28 cellular contexts compared by ENCODE assay signal in the genomic region with DNA sequence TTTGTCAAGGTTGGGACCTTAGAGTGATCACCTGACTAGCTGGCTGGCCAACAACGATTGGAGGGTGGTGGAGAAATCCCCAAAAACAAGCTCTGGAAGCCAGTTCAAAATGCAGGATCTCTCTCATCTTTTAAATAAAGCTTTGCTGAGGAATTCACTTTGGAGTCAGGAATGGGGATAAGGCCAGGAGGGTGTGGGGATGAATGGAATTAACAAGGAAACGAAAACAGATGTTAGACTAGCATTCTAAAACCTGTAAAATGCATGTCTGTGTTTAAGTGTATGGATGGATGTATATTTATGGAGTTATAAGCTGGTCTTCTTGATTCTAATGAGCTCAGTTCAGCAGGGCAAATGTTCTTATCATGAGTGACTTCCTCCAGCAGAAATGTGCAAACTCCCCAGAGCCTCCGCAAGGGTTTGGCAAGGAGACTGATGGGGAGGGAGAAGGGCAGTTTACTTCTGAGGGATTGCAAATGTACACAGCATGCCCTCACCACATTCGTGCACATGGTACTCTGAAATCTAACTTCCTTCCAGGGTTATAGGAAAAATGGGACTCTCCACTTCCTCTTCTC.
DNase-seq lines count a peak whose midpoint lies in the region; ATAC-seq lines count a peak whose summit lies in the region.
"Had no signal": no experiment of that assay in that cellular context is flagged by ENCODE, and none has a peak within 500 bp of the region (broad histone marks: within the 10 kb centered on the region; RNA-seq: fewer than 3 reads in every experiment).

No MANE protein-coding gene starts in this region.

- no peaks in the 10 kb centered on the region for H3K9me3 ChIP-seq in GM23248 (ENCODE audit: low read depth)
- H3K9me3 ChIP-seq: adrenal gland, left lung, prostate gland, transverse colon had no signal

- in situ Hi-C loops in GM23248 (cut with MboI) = no loop called here

- H3K27me3 ChIP-seq in GM23248 (replicated peaks; ENCODE audit: insufficient read depth) = no peaks in the 10 kb centered on the region
- H3K27me3 ChIP-seq: adrenal gland, brain microvascular endothelial cell, left lung, transverse colon had no signal

- H2AFZ ChIP-seq in GM23248 = no peak overlapping the region

- no peaks in the 10 kb centered on the region for H3K9me2 ChIP-seq in GM23248 (ENCODE audit: insufficient read depth)

- H3K4me2 ChIP-seq in GM23248 (ENCODE audit: unreplicated experiment) = no peak overlapping the region

- intact Hi-C loops in sciatic nerve (cut with DNase I) = no loop called here

- no peak overlapping the region for H3K9ac ChIP-seq in GM23248

- H3K4me3 ChIP-seq in GM23248 = no peak overlapping the region
- H3K4me3 ChIP-seq: adrenal gland, dorsolateral prefrontal cortex, left lung, prostate gland, SK-N-MC, transverse colon had no signal

- no peaks in the 10 kb centered on the region for H3K36me3 ChIP-seq in GM23248 (ENCODE audit: low read depth)
- H3K36me3 ChIP-seq: adrenal gland, brain microvascular endothelial cell, left lung, prostate gland, transverse colon had no signal

- H3F3A ChIP-seq in GM23248 (ENCODE audit: insufficient read depth) = no peaks in the 10 kb centered on the region

- no peaks in the 10 kb centered on the region for H3K79me2 ChIP-seq in GM23248 (ENCODE audit: insufficient read depth)

- peak; percentile 50 for ATAC-seq in sciatic nerve
- ATAC-seq in HG03175 (IDR thresholded peaks at IDR 0.05; ENCODE audit: unreplicated experiment) = no peak
- ATAC-seq: left lung had no signal

- 7 to 13% methylated on average over 4 of the region's 4 CpGs for WGBS in GM23248 (ENCODE audit: low coverage in 1 of 2, low lambda C conversion rate in 2 of 2, missing lambda C conversion rate in 2 of 2), 2 experiments

- DNase-seq in AG20443 (ENCODE audit: low spot score) (peak; percentile 65), GM23248 (peak; percentile 41), fibroblast of peridontal ligament (ENCODE audit: extremely low read depth) (peak; percentile 32), sciatic nerve (ENCODE audit: low spot score) (no peak), NCI-H1694 (lab: John Stamatoyannopoulos, UW) (no peak)
- DNase-seq in activated CD4-positive, alpha-beta T cell treated with anti-CD3 and anti-CD28 coated beads, Interleukin-2, amount 50 U/mL, for 4 hours = no peak
- DNase-seq: activated CD4-positive, alpha-beta T cell treated with anti-CD3 and anti-CD28 coated beads, Interleukin-2, amount 50 U/mL, for 48 hours; activated CD4-positive, CD25-positive, alpha-beta regulatory T cell; activated naive CD4-positive, alpha-beta T cell treated with Interleukin-2 at 50 U/mL for 16 hours; adrenal gland; brain microvascular endothelial cell; CD4-positive, alpha-beta T cell; DND-41; dorsolateral prefrontal cortex; GOT3; left lung; mesendoderm; NCI-H1092; NCI-H187; NCI-H2171; NCI-H510A; RPMI8226; stimulated activated CD4-positive, alpha-beta T cell treated with anti-CD3 and anti-CD28 coated beads, Interleukin-4, amount 100 ng/mL, for 24 hours; T-helper 1 cell; transverse colon had no signal

- H4K20me1 ChIP-seq in GM23248 (ENCODE audit: insufficient read depth) = no peaks in the 10 kb centered on the region

- peaks cover 16% of the 10 kb centered on the region for H3K4me1 ChIP-seq in GM23248 (ENCODE audit: insufficient read depth)
- H3K4me1 ChIP-seq: adrenal gland, prostate gland had no signal

- no peak overlapping the region for H3K27ac ChIP-seq in GM23248
- H3K27ac ChIP-seq: adrenal gland, brain microvascular endothelial cell, dorsolateral prefrontal cortex, prostate gland, SK-N-MC, transverse colon had no signal

Comparison
In these comparisons a context has a peak if more than half of its experiments do, and no peak if none do; other contexts are left out.
1. DNase-seq: peak in AG20443 (single experiment), GM23248 (single experiment) and fibroblast of peridontal ligament (single experiment); none in sciatic nerve (single experiment), activated CD4-positive, alpha-beta T cell treated with anti-CD3 and anti-CD28 coated beads, Interleukin-2, amount 50 U/mL, for 4 hours (0 of 2) and NCI-H1694 (single experiment).